In genomic region chr2:118249531-118249930, GRCh38 we compare ENCODE assay signal across 10 cellular contexts.
DNase-seq lines count a peak whose midpoint lies in the region; ATAC-seq and TF ChIP-seq lines count a peak whose summit lies in the region.
"Had no signal": no experiment of that assay in that cellular context is flagged by ENCODE, and none has a peak within 500 bp of the region (broad histone marks: within the 10 kb centered on the region; RNA-seq: fewer than 3 reads in every experiment).

No MANE protein-coding gene starts in this region.

- no peak for TF ChIP-seq EP300 in esophagus muscularis mucosa (IDR thresholded peaks at IDR 0.05)

- ATAC-seq in GM18858 (IDR thresholded peaks at IDR 0.05; ENCODE audit: unreplicated experiment) (peak; percentile 87), foreskin keratinocyte (peak; percentile 56)

- no peak overlapping the region for H3K4me3 ChIP-seq in esophagus muscularis mucosa

- peaks cover 4% of the 10 kb centered on the region for H3K4me1 Mint-ChIP-seq in T-helper 2 cell treated with Interferon-gamma antibody and Interleukin-4, amounts not matched to agents 5 μg/mL and 100 μg/mL, for 36 hours (ENCODE audit: low read depth)

- H3K27me3 ChIP-seq in foreskin keratinocyte (no peaks in the 10 kb centered on the region), esophagus muscularis mucosa (peaks cover 0 to 15% (median 0%) of the 10 kb centered on the region in 4 donors)

- no peaks in the 10 kb centered on the region for H3K9me3 Mint-ChIP-seq in T-helper 2 cell treated with Interferon-gamma antibody and Interleukin-4, amounts not matched to agents 5 μg/mL and 100 μg/mL, for 36 hours
- H3K9me3 Mint-ChIP-seq: nephron had no signal

- H3K27ac Mint-ChIP-seq in T-helper 2 cell treated with Interferon-gamma antibody and Interleukin-4, amounts not matched to agents 5 μg/mL and 100 μg/mL, for 36 hours = no peak overlapping the region
- H3K27ac Mint-ChIP-seq: activated naive CD8-positive, alpha-beta T cell; nephron had no signal

- no peaks in the 10 kb centered on the region for H3K36me3 Mint-ChIP-seq in T-helper 2 cell treated with Interferon-gamma antibody and Interleukin-4, amounts not matched to agents 5 μg/mL and 100 μg/mL, for 36 hours (ENCODE audit: low read depth)
- H3K36me3 Mint-ChIP-seq: activated naive CD8-positive, alpha-beta T cell had no signal

- no peak for TF ChIP-seq POLR2A in esophagus muscularis mucosa (IDR thresholded peaks at IDR 0.05; ENCODE audit: low read depth)

- DNase-seq in H4 (ENCODE audit: low spot score) (peak; percentile 66), HPDE6-E6E7 (ENCODE audit: extremely low spot score) (peak; percentile 39), foreskin keratinocyte (peak; percentile 54 to 55), HUDEP-2 (lab: John Stamatoyannopoulos, UW; ENCODE audit: unreplicated experiment in 76 of 76) (no peak), DMS 273 (lab: John Stamatoyannopoulos, UW; ENCODE audit: unreplicated experiment) (no peak), esophagus muscularis mucosa (ENCODE audit: extremely low spot score) (no peak)
- no peak for DNase-seq in T-helper 2 cell treated with Interferon-gamma antibody and Interleukin-4, amounts not matched to agents 5 μg/mL and 100 μg/mL, for 36 hours (ENCODE audit: low spot score)

- H3K9me3 ChIP-seq in esophagus muscularis mucosa = no peaks in the 10 kb centered on the region

- H3K4me3 Mint-ChIP-seq in T-helper 2 cell treated with Interferon-gamma antibody and Interleukin-4, amounts not matched to agents 5 μg/mL and 100 μg/mL, for 36 hours = no peak overlapping the region
- H3K4me3 Mint-ChIP-seq: activated naive CD8-positive, alpha-beta T cell; nephron had no signal

- no peaks in the 10 kb centered on the region for H3K36me3 ChIP-seq in esophagus muscularis mucosa

- 54% methylated on average over 6 of the region's 6 CpGs for WGBS in esophagus muscularis mucosa

- peaks cover 6% of the 10 kb centered on the region for H3K27me3 Mint-ChIP-seq in T-helper 2 cell treated with Interferon-gamma antibody and Interleukin-4, amounts not matched to agents 5 μg/mL and 100 μg/mL, for 36 hours (ENCODE audit: low read depth)

- peaks cover 20% of the 10 kb centered on the region for H3K4me1 ChIP-seq in foreskin keratinocyte
- no peaks in the 10 kb centered on the region for H3K4me1 ChIP-seq in esophagus muscularis mucosa

- H3K27ac ChIP-seq in foreskin keratinocyte = no peak overlapping the region
- H3K27ac ChIP-seq in esophagus muscularis mucosa (replicated peaks in 1 of 4) = no peak overlapping the region

- TF ChIP-seq CTCF in foreskin keratinocyte (conservative IDR thresholded peaks at IDR 0.05) (no peak), esophagus muscularis mucosa (IDR thresholded peaks at IDR 0.05) (no peak)

- intact Hi-C loops in esophagus muscularis mucosa (cut with DNase I) = no loop called here

Comparison
In these comparisons a context has a peak if more than half of its experiments do, and no peak if none do; other contexts are left out.
1. DNase-seq: peak in H4 (single experiment), HPDE6-E6E7 (single experiment) and foreskin keratinocyte (2 of 2); none in HUDEP-2 (0 of 76), DMS 273 (single experiment), esophagus muscularis mucosa (single experiment) and T-helper 2 cell treated with Interferon-gamma antibody and Interleukin-4, amounts not matched to agents 5 μg/mL and 100 μg/mL, for 36 hours (single experiment).